In the genomic region with DNA sequence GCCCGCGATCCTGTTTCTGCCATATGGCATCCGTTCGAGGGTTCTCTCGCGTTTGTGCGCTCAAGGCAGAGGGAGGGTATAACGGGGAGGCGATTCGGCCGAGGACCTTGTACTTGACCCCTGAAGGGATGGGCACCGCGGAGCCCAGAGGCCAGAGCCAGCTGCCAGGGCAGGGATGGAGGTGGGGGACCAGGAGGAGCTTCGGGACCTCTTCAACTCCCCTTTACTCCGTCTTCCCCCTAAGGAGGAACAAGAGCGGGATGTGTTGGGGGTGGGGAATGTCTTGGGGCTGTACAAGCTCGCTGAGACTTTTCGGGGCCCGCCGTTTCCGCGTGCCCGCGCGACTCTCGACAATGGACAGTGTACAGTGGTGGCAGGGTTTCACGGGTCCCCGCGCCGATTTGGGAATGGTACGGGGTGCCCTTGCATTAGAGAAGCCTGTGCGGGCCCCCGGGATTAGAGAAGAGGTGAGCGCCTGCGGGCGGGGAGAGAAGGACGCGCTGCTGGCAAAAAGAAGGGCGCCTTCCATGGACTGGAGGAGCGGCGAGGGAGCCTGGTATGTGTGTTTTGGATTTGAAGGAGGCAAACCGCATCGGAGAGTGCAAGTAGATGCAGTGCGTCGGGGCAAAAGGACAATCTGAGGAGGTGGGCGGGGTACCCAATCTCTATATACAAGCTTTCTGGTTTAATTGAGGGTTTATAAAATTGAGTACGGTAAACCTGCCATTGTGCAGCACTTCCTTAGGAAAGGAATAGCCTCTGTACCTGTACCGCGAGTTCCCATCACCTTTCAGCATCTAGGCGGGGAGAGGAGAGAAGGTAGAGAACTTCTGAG, we compare ENCODE assay signal across 8 cellular contexts.
DNase-seq lines count a peak whose midpoint lies in the region; ATAC-seq and TF ChIP-seq lines count a peak whose summit lies in the region.

No MANE protein-coding gene starts in this region.

- in situ Hi-C loops in astrocyte of the spinal cord (cut with HindIII; ENCODE audit: low sequenced_read_pairs): no loop called here

- peak overlapping the region; percentile 86 for H3K4me3 ChIP-seq in HUES48 (ENCODE audit: low read depth, low read length)
- peak overlapping the region; percentile 55 for H3K4me3 ChIP-seq in astrocyte of the spinal cord (ENCODE audit: low read depth, low read length)

- peaks cover 22% of the 10 kb centered on the region for H3K4me1 ChIP-seq in HUES48 (ENCODE audit: control insufficient read depth, insufficient read depth, low read length)

- TF ChIP-seq CTCF in astrocyte of the spinal cord (IDR thresholded peaks at IDR 0.05; ENCODE audit: low read depth, low read length): no peak

- H3K36me3 ChIP-seq in HUES48 (ENCODE audit: control insufficient read depth, insufficient read depth, low read length): no peaks in the 10 kb centered on the region

- peak; percentile 63 for DNase-seq in COLO668 (lab: John Stamatoyannopoulos, UW; ENCODE audit: unreplicated experiment)
- DNase-seq in astrocyte of the spinal cord (ENCODE audit: low read depth, low spot score): peak; percentile 10
- DNase-seq in kidney tubule cell (ENCODE audit: low spot score): peak; percentile 50
- peak; percentile 55 for DNase-seq in superior temporal gyrus (ENCODE audit: extremely low spot score)
- DNase-seq in GDM1 (lab: John Stamatoyannopoulos, UW): no peak

- no peak for ATAC-seq in GM18511 (IDR thresholded peaks at IDR 0.05; ENCODE audit: unreplicated experiment)
- no peak for ATAC-seq in HG03135 (IDR thresholded peaks at IDR 0.05; ENCODE audit: unreplicated experiment)

- H3K9me3 ChIP-seq in HUES48 (ENCODE audit: control insufficient read depth, insufficient read depth, low read length): peaks cover 20% of the 10 kb centered on the region

- H3K27me3 ChIP-seq in HUES48 (ENCODE audit: control insufficient read depth, insufficient read depth, low read length): peaks cover 5% of the 10 kb centered on the region; the same call in 1 of the 2 replicates

- H3K9ac ChIP-seq in HUES48 (ENCODE audit: low read depth, low read length): peak overlapping the region; percentile 43

- H3K27ac ChIP-seq in HUES48 (ENCODE audit: low read depth, low read length): no peak overlapping the region
